In the genomic region with DNA sequence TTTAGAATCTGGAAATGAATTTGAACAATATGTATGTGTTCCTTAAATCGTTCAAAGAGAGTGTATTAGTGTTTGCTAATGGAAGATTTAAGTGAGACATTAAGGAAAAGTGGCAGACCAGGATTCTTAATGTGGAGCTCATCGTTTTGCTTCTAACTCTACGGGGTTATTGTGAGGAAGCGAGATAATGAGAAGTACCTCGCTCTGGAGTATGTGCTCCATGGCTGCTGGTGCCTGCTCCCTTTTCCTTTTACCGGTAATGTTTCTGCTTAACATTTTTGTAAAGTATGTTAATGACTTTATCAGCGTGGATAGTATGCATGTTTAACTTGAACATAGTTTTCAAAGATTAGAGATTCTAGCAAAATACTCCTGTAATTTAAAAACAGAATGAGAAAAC, we compare ENCODE assay signal across 24 cellular contexts. TPM values are rescaled to one million over a fixed set of nuclear protein-coding genes. Genes with fewer than 3 reads are reported as not detected.
DNase-seq lines count a peak whose midpoint lies in the region; ATAC-seq and TF ChIP-seq lines count a peak whose summit lies in the region.
"Had no signal": no experiment of that assay in that cellular context is flagged by ENCODE, and none has a peak within 500 bp of the region (broad histone marks: within the 10 kb centered on the region; RNA-seq: fewer than 3 reads in every experiment).

No MANE protein-coding gene starts in this region.

- H3K9me1 ChIP-seq in IMR-90 (ENCODE audit: insufficient read depth, low read length) = peaks cover 7% of the 10 kb centered on the region

- TF ChIP-seq CTCF in IMR-90 (conservative IDR thresholded peaks at IDR 0.05; ENCODE audit: low read depth, low read length) (no peak), nephron (IDR thresholded peaks at IDR 0.05; ENCODE audit: unreplicated experiment in 3 of 3) (no peak), thyroid gland (IDR thresholded peaks at IDR 0.05) (no peak)

- H2BK20ac ChIP-seq in IMR-90 (ENCODE audit: low read depth, low read length) = peak overlapping the region; percentile 57; the same call in 1 of the 2 replicates

- ATAC-seq in IMR-90 (ENCODE audit: low read depth) (peak; percentile 35), GM19395 (IDR thresholded peaks at IDR 0.05; ENCODE audit: unreplicated experiment) (no peak)
- ATAC-seq: stimulated activated effector memory CD8-positive, alpha-beta T cell treated with anti-CD3 and anti-CD28 coated beads, Interleukin-12 subunit alpha, Interleukin-12 subunit beta, amount 100 ng/mL, for 72 hours; T-helper 17 cell had no signal

- TF ChIP-seq POLR2A in IMR-90 (IDR thresholded peaks at IDR 0.05; ENCODE audit: low read depth, low read length) (no peak), thyroid gland (IDR thresholded peaks at IDR 0.05) (no peak)

- CTCF ChIA-PET in IMR-90 (lab: Yijun Ruan, JAX) = interaction anchor here (1.2 kb wide), 1 partner anchor 8 kb away, joined by 4 read pairs; no protein-coding TSS in a partner anchor

- no peak overlapping the region for H3K9ac ChIP-seq in IMR-90 (ENCODE audit: low read depth, low read length)

- no peak overlapping the region for H2AK9ac ChIP-seq in IMR-90 (replicated peaks; ENCODE audit: low read depth, low read length, poor library complexity)

- H3K4me3 Mint-ChIP-seq in nephron = peak overlapping the region in 1 of 3 experiments; percentile 24
- H3K4me3 Mint-ChIP-seq: memory B cell; neural crest cell; stimulated activated effector memory CD8-positive, alpha-beta T cell treated with anti-CD3 and anti-CD28 coated beads, Interleukin-12 subunit alpha, Interleukin-12 subunit beta, amount 100 ng/mL, for 72 hours; T-helper 17 cell had no signal

- H3K14ac ChIP-seq in IMR-90 (replicated peaks; ENCODE audit: low read depth, low read length) = 0 out of 2 replicates have a peak overlapping the region, but pooled peaks have one; percentile 3

- peak overlapping the region; percentile 5; the same call in 1 of the 2 replicates for H2AK5ac ChIP-seq in IMR-90 (ENCODE audit: low read depth, low read length)

- peaks cover 6% of the 10 kb centered on the region for H3K27me3 Mint-ChIP-seq in nephron (ENCODE audit: low read depth)
- H3K27me3 Mint-ChIP-seq: memory B cell, T-helper 17 cell had no signal

- peaks cover 15 to 40% of the 10 kb centered on the region in 2 experiments; a peak in 3 of 4 replicates for H3K79me1 ChIP-seq in IMR-90 (ENCODE audit: low read depth in 1 of 2, low read length in 2 of 2)

- intact Hi-C loops in IMR-90 (cut with micrococcal nuclease) = no loop called here
- intact Hi-C loops in thyroid gland (cut with DNase I) = no loop called here

- H4K20me1 ChIP-seq in IMR-90 (ENCODE audit: insufficient read depth, low read length) = no peaks in the 10 kb centered on the region

- peaks cover 14% of the 10 kb centered on the region for H3K36me3 Mint-ChIP-seq in nephron (ENCODE audit: low read depth)
- H3K36me3 Mint-ChIP-seq: memory B cell; stimulated activated effector memory CD8-positive, alpha-beta T cell treated with anti-CD3 and anti-CD28 coated beads, Interleukin-12 subunit alpha, Interleukin-12 subunit beta, amount 100 ng/mL, for 72 hours had no signal

- H3K9me3 ChIP-seq in IMR-90 (ENCODE audit: control insufficient read depth, insufficient read depth, low read length) = no peaks in the 10 kb centered on the region
- H3K9me3 ChIP-seq in esophagus (ENCODE audit: control insufficient read depth in 2 of 2, insufficient read depth in 1 of 2, low read depth in 1 of 2, low read length in 1 of 2) = no peaks in the 10 kb centered on the region
- H3K9me3 ChIP-seq in thyroid gland = no peaks in the 10 kb centered on the region
- H3K9me3 ChIP-seq: SJCRH30, tibial artery had no signal

- H3K4ac ChIP-seq in IMR-90 (ENCODE audit: low read depth, low read length) = peak overlapping the region; percentile 24; the same call in 1 of the 2 replicates

- dilution Hi-C loops in IMR-90 (cut with HindIII; ENCODE audit: low sequenced_read_pairs, unreplicated experiment) = no loop called here

- no peak overlapping the region for H3K4me3 ChIP-seq in IMR-90 (ENCODE audit: insufficient read depth, low read depth, low read length)
- peak overlapping the region in 1 of 2 donors; percentile 37 for H3K4me3 ChIP-seq in esophagus (ENCODE audit: low read depth in 1 of 2, low read length in 2 of 2)
- H3K4me3 ChIP-seq in thyroid gland (replicated peaks in 1 of 3) = no peak overlapping the region
- H3K4me3 ChIP-seq: SJCRH30, tibial artery had no signal

- peak overlapping the region; percentile 29; the same call in 1 of the 3 replicates for H2BK15ac ChIP-seq in IMR-90 (ENCODE audit: low read depth, low read length)

- no TSS peak for BruUV-seq in IMR-90 (replicated peaks; lab: Mats Ljungman, UMichigan)

- peaks cover 40% of the 10 kb centered on the region for H3K4me1 Mint-ChIP-seq in nephron
- H3K4me1 Mint-ChIP-seq: memory B cell; stimulated activated effector memory CD8-positive, alpha-beta T cell treated with anti-CD3 and anti-CD28 coated beads, Interleukin-12 subunit alpha, Interleukin-12 subunit beta, amount 100 ng/mL, for 72 hours had no signal

- peak overlapping the region; percentile 50; the same call in 1 of the 2 replicates for H4K91ac ChIP-seq in IMR-90 (ENCODE audit: insufficient read depth, low read depth, low read length)

- H4K5ac ChIP-seq in IMR-90 (ENCODE audit: low read depth, low read length) = peak overlapping the region; percentile 37

- H3K36me3 ChIP-seq in IMR-90 (ENCODE audit: control insufficient read depth, insufficient read depth, low read length) (0 out of 2 replicates have a peak, but pooled peaks cover 2% of the 10 kb centered on the region), esophagus (ENCODE audit: control insufficient read depth in 2 of 2, insufficient read depth in 2 of 2, low read length in 1 of 2) (peaks cover 2 to 3% of the 10 kb centered on the region in 2 donors), thyroid gland (peaks cover 0 to 4% of the 10 kb centered on the region in 2 donors)

- peak overlapping the region; percentile 1; the same call in 1 of the 2 replicates for H3K23ac ChIP-seq in IMR-90 (ENCODE audit: low read depth, low read length)

- H3K27ac Mint-ChIP-seq in nephron = peak overlapping the region; percentile 36 to 82 (median 61)
- H3K27ac Mint-ChIP-seq: memory B cell; stimulated activated effector memory CD8-positive, alpha-beta T cell treated with anti-CD3 and anti-CD28 coated beads, Interleukin-12 subunit alpha, Interleukin-12 subunit beta, amount 100 ng/mL, for 72 hours; T-helper 17 cell had no signal

- H3K4me1 ChIP-seq in IMR-90 (ENCODE audit: control insufficient read depth, insufficient read depth, low read length) (peaks cover 17% of the 10 kb centered on the region), esophagus (ENCODE audit: control insufficient read depth in 2 of 2, insufficient read depth in 2 of 2, low read length in 1 of 2) (no peaks in the 10 kb centered on the region), thyroid gland (peaks cover 45 to 46% of the 10 kb centered on the region in 2 donors)

- 0 out of 2 replicates have a peak overlapping the region, but pooled peaks have one; percentile 22 for H3K56ac ChIP-seq in IMR-90 (ENCODE audit: extremely low read depth, insufficient read depth, low read length)

- peak overlapping the region; percentile 60 for H3K4me2 ChIP-seq in IMR-90 (ENCODE audit: low read depth, low read length)

- H2AFZ ChIP-seq in IMR-90 (replicated peaks; ENCODE audit: low read length, poor library complexity) = no peak overlapping the region

- H3K18ac ChIP-seq in IMR-90 (ENCODE audit: low read depth, low read length) = peak overlapping the region; percentile 24; the same call in 1 of the 2 replicates

- no peak for DNase-seq in IMR-90
- DNase-seq in thyroid gland = no peak
- DNase-seq in NCI-H226 = no peak
- no peak for DNase-seq in NCI-H1436 (lab: John Stamatoyannopoulos, UW)
- no peak for DNase-seq in KG1 (lab: John Stamatoyannopoulos, UW)
- DNase-seq: activated naive CD4-positive, alpha-beta T cell; central memory CD4-positive, alpha-beta T cell; COR-L47; effector CD8-positive, alpha-beta T cell; NCI-H1417; NCI-H2227 treated with DMSO at 0.1 percent for 48 hours; NCI-H82; OCI-M1; SJCRH30; stimulated activated CD4-positive, alpha-beta T cell treated with anti-CD3 and anti-CD28 coated beads, Interleukin-15, amount 100 ng/mL, for 24 hours; T-helper 17 cell; tibial artery; WERI-Rb-1 had no signal

- H3K9me3 Mint-ChIP-seq in nephron = no peaks in the 10 kb centered on the region
- H3K9me3 Mint-ChIP-seq: memory B cell; neural crest cell; stimulated activated effector memory CD8-positive, alpha-beta T cell treated with anti-CD3 and anti-CD28 coated beads, Interleukin-12 subunit alpha, Interleukin-12 subunit beta, amount 100 ng/mL, for 72 hours had no signal

- H3K27ac ChIP-seq in IMR-90 (ENCODE audit: insufficient read depth, low read length) (peak overlapping the region; percentile 44; the same call in 1 of the 2 replicates), esophagus (ENCODE audit: low read depth in 2 of 2, low read length in 1 of 2) (peak overlapping the region; percentile 70 to 90), thyroid gland (peak overlapping the region; percentile 67 to 81 (median 78))
- H3K27ac ChIP-seq: SJCRH30, WERI-Rb-1 had no signal

- H3K27me3 ChIP-seq in IMR-90 (ENCODE audit: control insufficient read depth, insufficient read depth, low read length) (no peaks in the 10 kb centered on the region), esophagus (ENCODE audit: control insufficient read depth in 1 of 2, insufficient read depth in 2 of 2, low read length in 2 of 2) (no peaks in the 10 kb centered on the region), thyroid gland (no peaks in the 10 kb centered on the region)
- H3K27me3 ChIP-seq: SJCRH30, tibial artery had no signal

- H4K8ac ChIP-seq in IMR-90 (ENCODE audit: low read depth in 2 of 2, low read length in 2 of 2) = peak overlapping the region; percentile 51 to 57; a peak in 3 of 4 replicates

- peak overlapping the region; percentile 83 for H2BK5ac ChIP-seq in IMR-90 (ENCODE audit: low read depth, low read length, poor library complexity, severe bottlenecking)

- no peak for TF ChIP-seq RAD21 in IMR-90 (IDR thresholded peaks at IDR 0.05; ENCODE audit: low read length)

- POLR2A ChIA-PET in IMR-90 (lab: Charles Lee; ENCODE audit: unreplicated experiment) = no interaction called here

- 52% methylated on average over 2 of the region's 7 CpGs; no CpG with 5 or more reads in 1 of the 2 experiments for WGBS in IMR-90 (ENCODE audit: extremely low coverage in 2 of 2, insufficient read length in 1 of 2), 2 experiments
- 40 to 50% methylated on average over 7 of the region's 7 CpGs for WGBS in esophagus, 2 donors
- 44 to 53% methylated on average over 7 of the region's 7 CpGs for WGBS in thyroid gland, 2 donors

- H2BK120ac ChIP-seq in IMR-90 (ENCODE audit: low read depth, low read length) = peak overlapping the region; percentile 68

- in situ Hi-C loops in IMR-90 (cut with MboI; ENCODE audit: low sequenced_read_pairs) = no loop called here

TF ChIP-seq in IMR-90, 13 proteins besides CTCF, POLR2A, EP300 and RAD21 (continues in another document):
- TF ChIP-seq RCOR1 (IDR thresholded peaks at IDR 0.05; ENCODE audit: insufficient replicate concordance, low read length) (no peak), FOS (IDR thresholded peaks at IDR 0.05; ENCODE audit: low read depth, low read length) (no peak)

RNA-seq across cellular contexts. Expression of a gene that starts 13.7 kb away (rescaled TPM):
- total RNA-seq in IMR-90 (2012; rRNA removed) (4.4 and 5.4 TPM in 2 replicates), thyroid gland (10 to 100 TPM; 15.6 to 37.2 (median 23.6) TPM)
- polyA plus RNA-seq in IMR-90 (2012; rRNA removed) (8.8 and 11.2 TPM in 2 replicates), esophagus (100 to 1,000 TPM; 196 to 245 TPM)
- 1.9 and 4.8 TPM in 2 replicates for polyA plus RNA-seq in IMR-90 (2012; cell fraction: cytosol; rRNA removed)
- polyA plus RNA-seq in IMR-90 (2012; cell fraction: nucleus; rRNA removed; ENCODE audit: low replicate concordance) = 3.7 and 10.8 TPM in 2 replicates
